ENCODE assay signal across 9 cellular contexts in genomic region chr7:20798081-20798693, GRCh38. TPM values are rescaled to one million over a fixed set of nuclear protein-coding genes. Genes with fewer than 3 reads are reported as not detected.
DNase-seq lines count a peak whose midpoint lies in the region; ATAC-seq and TF ChIP-seq lines count a peak whose summit lies in the region.
"Had no signal": no experiment of that assay in that cellular context is flagged by ENCODE, and none has a peak within 500 bp of the region (broad histone marks: within the 10 kb centered on the region; RNA-seq: fewer than 3 reads in every experiment).

No MANE protein-coding gene starts in this region.

- H3K9ac ChIP-seq in ES-I3 (ENCODE audit: low read depth, low read length): peak overlapping the region; percentile 61; the same call in 1 of the 2 replicates

- DNase-seq in NOMO-1 treated with dmso at 0.1 percent for 144 hours (lab: John Stamatoyannopoulos, UW; ENCODE audit: unreplicated experiment): peak; percentile 65
- peak; percentile 22 for DNase-seq in cerebellum (ENCODE audit: low spot score)
- peak; percentile 69 for DNase-seq in lower lobe of right lung
- DNase-seq in uterus: no peak
- no peak for DNase-seq in GF-D8 (lab: John Stamatoyannopoulos, UW)

- no peak for TF ChIP-seq POLR2A in uterus (IDR thresholded peaks at IDR 0.05)

- ATAC-seq in GM19467 (IDR thresholded peaks at IDR 0.05; ENCODE audit: unreplicated experiment) (peak; percentile 91), HG03442 (IDR thresholded peaks at IDR 0.05; ENCODE audit: unreplicated experiment) (peak; percentile 86), lower lobe of right lung (peak; percentile 96)

- intact Hi-C loops in lower lobe of right lung (cut with DNase I): no loop called here
- intact Hi-C loops in uterus (cut with DNase I; ENCODE audit: low total_unique reads): no loop called here

- no peak for TF ChIP-seq CTCF in lower lobe of right lung (IDR thresholded peaks at IDR 0.05)
- TF ChIP-seq CTCF in uterus (IDR thresholded peaks at IDR 0.05): no peak

- H3K4me3 ChIP-seq in lower lobe of right lung (peak overlapping the region; percentile 56), uterus (peak overlapping the region in 1 of 2 donors; percentile 43)

- H3K9me3 ChIP-seq in ES-I3 (ENCODE audit: control insufficient read depth, insufficient read depth, low read length) (no peaks in the 10 kb centered on the region), lower lobe of right lung (no peaks in the 10 kb centered on the region), uterus (no peaks in the 10 kb centered on the region)
- H3K9me3 ChIP-seq: adrenal gland had no signal

- H3K27me3 ChIP-seq in lower lobe of right lung (ENCODE audit: low read depth) (peaks cover 85% of the 10 kb centered on the region), uterus (peaks cover 20 to 62% of the 10 kb centered on the region in 2 donors)

- H3K27ac ChIP-seq in lower lobe of right lung: no peak overlapping the region
- H3K27ac ChIP-seq in uterus: no peak overlapping the region
- H3K27ac ChIP-seq: adrenal gland had no signal

- H3K4me1 ChIP-seq in ES-I3 (ENCODE audit: insufficient read depth, low read length) (peaks cover 13% of the 10 kb centered on the region; the same call in 1 of the 2 replicates), lower lobe of right lung (peaks cover 19% of the 10 kb centered on the region), uterus (peaks cover 0 to 7% of the 10 kb centered on the region in 2 donors)

- H3K36me3 ChIP-seq in ES-I3 (ENCODE audit: insufficient read depth, low read length) (no peaks in the 10 kb centered on the region), lower lobe of right lung (no peaks in the 10 kb centered on the region), uterus (no peaks in the 10 kb centered on the region)
- H3K36me3 ChIP-seq: adrenal gland had no signal

RNA-seq across cellular contexts. Expression of gene SP8, which starts 11.5 kb away (rescaled TPM):
- 0.18 TPM for total RNA-seq in cerebellum
- not detected for total RNA-seq in lower lobe of right lung
- not detected for total RNA-seq in uterus
- total RNA-seq: adrenal gland had no signal

Comparison
In these comparisons a context has a peak if more than half of its experiments do, and no peak if none do; other contexts are left out.
1. DNase-seq: peak in NOMO-1 treated with dmso at 0.1 percent for 144 hours (single experiment), cerebellum (single experiment) and lower lobe of right lung (single experiment); none in uterus (0 of 2) and GF-D8 (single experiment).
2. Peak in every context shown above with its lines, with median percentiles within 50 percentile points of each other: ATAC-seq.